ENCODE assay signal across 8 cellular contexts in genomic region chr2:159712194-159712928, GRCh38. TPM values are rescaled to one million over a fixed set of nuclear protein-coding genes. Genes with fewer than 3 reads are reported as not detected.
DNase-seq lines count a peak whose midpoint lies in the region; ATAC-seq and TF ChIP-seq lines count a peak whose summit lies in the region.

Gene MARCHF7 (plus strand): TSS chr2:159712506. CDS start chr2:159729023, 16,517 bp downstream.

- peak within 1 kb of the TSS; percentile 80 to 89 for H3K4me3 ChIP-seq in left lung

- intact Hi-C loops in left lung (cut with DNase I) = no loop called here

- H3K4me3 Mint-ChIP-seq in activated CD4-positive, alpha-beta T cell treated with anti-CD3 and anti-CD28 coated beads, Interleukin-2, amount 10 ng/mL, durations not matched to agents 7 days and 5 days = peak within 1 kb of the TSS; percentile 100

- peak; percentile 29 to 62 for TF ChIP-seq CTCF in left lung (IDR thresholded peaks at IDR 0.05)

- peaks cover 0 to 26% of the 10 kb centered on the region in 2 donors for H3K36me3 ChIP-seq in left lung

- H3K27me3 Mint-ChIP-seq in activated CD4-positive, alpha-beta T cell treated with anti-CD3 and anti-CD28 coated beads, Interleukin-2, amount 10 ng/mL, durations not matched to agents 7 days and 5 days = no peaks in the 10 kb centered on the region

- H3K4me1 Mint-ChIP-seq in activated CD4-positive, alpha-beta T cell treated with anti-CD3 and anti-CD28 coated beads, Interleukin-2, amount 10 ng/mL, durations not matched to agents 7 days and 5 days = peaks cover 52% of the 10 kb centered on the region

- ATAC-seq in GM19328 (IDR thresholded peaks at IDR 0.05; ENCODE audit: unreplicated experiment) = peak; percentile 90
- peak; percentile 85 for ATAC-seq in HG03520 (IDR thresholded peaks at IDR 0.05; ENCODE audit: unreplicated experiment)
- ATAC-seq in left lung = peak; percentile 97

- peaks cover 7 to 53% of the 10 kb centered on the region in 2 donors for H3K4me1 ChIP-seq in left lung

- H3K27ac ChIP-seq in left lung = peak within 1 kb of the TSS; percentile 99 to 100

- H3K9me3 Mint-ChIP-seq in activated CD4-positive, alpha-beta T cell treated with anti-CD3 and anti-CD28 coated beads, Interleukin-2, amount 10 ng/mL, durations not matched to agents 7 days and 5 days = no peaks in the 10 kb centered on the region

- CTCF ChIA-PET in activated CD4-positive, alpha-beta T cell treated with anti-CD3 and anti-CD28 coated beads, Interleukin-2, amount 10 ng/mL, durations not matched to agents 7 days and 5 days (lab: Charles Lee) = interaction anchor here (0.5 to 1.1 kb wide), 6 partner anchors 9 to 1429 kb away, joined by 3 to 4 read pairs (median 3); no protein-coding TSS in a partner anchor

- H3K36me3 Mint-ChIP-seq in activated CD4-positive, alpha-beta T cell treated with anti-CD3 and anti-CD28 coated beads, Interleukin-2, amount 10 ng/mL, durations not matched to agents 7 days and 5 days (ENCODE audit: low read depth) = peaks cover 44% of the 10 kb centered on the region

- POLR2A ChIA-PET in activated CD4-positive, alpha-beta T cell treated with anti-CD3 and anti-CD28 coated beads, Interleukin-2, amount 10 ng/mL, durations not matched to agents 7 days and 5 days (lab: Charles Lee) = interaction anchor here (0.6 kb wide), 2 partner anchors 9 to 97 kb away, joined by 3 to 4 read pairs; no protein-coding TSS in a partner anchor

- H3K27ac Mint-ChIP-seq in activated CD4-positive, alpha-beta T cell treated with anti-CD3 and anti-CD28 coated beads, Interleukin-2, amount 10 ng/mL, durations not matched to agents 7 days and 5 days = peak within 1 kb of the TSS; percentile 100

- DNase-seq in C1 segment of cervical spinal cord (lab: John Stamatoyannopoulos, UW) = peak; percentile 70 to 96 (median 92)
- peak; percentile 95 for DNase-seq in NCI-H526 treated with DMSO at 0.1 percent for 48 hours (lab: John Stamatoyannopoulos, UW)
- DNase-seq in activated CD4-positive, alpha-beta T cell treated with anti-CD3 and anti-CD28 coated beads, Interleukin-2, amount 10 ng/mL, durations not matched to agents 7 days and 5 days = peak; percentile 97
- DNase-seq in dedifferentiated amniotic fluid mesenchymal stem cell (ENCODE audit: extremely low spot score) = peak; percentile 93
- peak; percentile 97 to 99 for DNase-seq in left lung
- DNase-seq in stimulated activated CD4-positive, alpha-beta T cell treated with anti-CD3 and anti-CD28 coated beads, Interleukin-2, amount 100 ng/mL, for 48 hours = peak; percentile 95 to 96

- H3K27me3 ChIP-seq in left lung = no peaks in the 10 kb centered on the region

- no peaks in the 10 kb centered on the region for H3K9me3 ChIP-seq in left lung

RNA-seq across cellular contexts. Expression of gene MARCHF7, which starts in this region (rescaled TPM):
- total RNA-seq in activated CD4-positive, alpha-beta T cell treated with anti-CD3 and anti-CD28 coated beads, Interleukin-2, amount 10 ng/mL, durations not matched to agents 7 days and 5 days = 10 to 100 TPM; 75.7 to 96.3 TPM
- total RNA-seq in left lung = 10 to 100 TPM; 64.1 to 83.1 TPM

Comparison
In these comparisons a context has a peak if more than half of its experiments do, and no peak if none do; other contexts are left out.
1. Peak in every context shown above with its lines: DNase-seq, ATAC-seq, H3K4me3 ChIP-seq and H3K27ac ChIP-seq.